Comparison of ENCODE assay signal across 19 cellular contexts in the genomic region with DNA sequence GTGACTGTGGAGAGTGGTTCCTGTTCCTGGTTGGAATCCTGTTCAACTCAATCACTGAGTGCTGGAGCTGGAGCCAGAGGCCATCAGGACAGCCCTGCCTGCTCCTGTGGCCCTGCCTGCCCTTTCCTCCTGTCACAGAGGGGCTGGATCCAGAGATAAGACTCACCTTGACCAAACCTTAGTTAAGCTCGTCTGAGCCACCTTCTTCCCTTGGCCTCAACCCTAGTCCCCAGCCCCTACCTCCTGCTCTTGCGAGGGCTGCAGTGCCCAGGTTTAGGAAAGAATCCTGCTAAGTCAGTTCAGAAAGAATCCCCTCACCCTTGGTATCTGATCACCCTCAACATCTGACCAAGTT. TPM values are rescaled to one million over a fixed set of nuclear protein-coding genes. Genes with fewer than 3 reads are reported as not detected.
DNase-seq lines count a peak whose midpoint lies in the region; TF ChIP-seq lines count a peak whose summit lies in the region.
"Had no signal": no experiment of that assay in that cellular context is flagged by ENCODE, and none has a peak within 500 bp of the region (broad histone marks: within the 10 kb centered on the region; RNA-seq: fewer than 3 reads in every experiment).

No MANE protein-coding gene starts in this region.

- H3K9me3 ChIP-seq in CD8-positive, alpha-beta memory T cell (ENCODE audit: low read length) = no peaks in the 10 kb centered on the region
- H3K9me3 ChIP-seq in neutrophil (no peaks in the 10 kb centered on the region), SJCRH30 (replicated peaks) (no peaks in the 10 kb centered on the region)
- H3K9me3 ChIP-seq: BE2C had no signal

- H3K27me3 Mint-ChIP-seq in CD8-positive, alpha-beta memory T cell = peaks cover 4 to 14% of the 10 kb centered on the region in 2 donors
- peaks cover 5 to 13% (median 13%) of the 10 kb centered on the region in 3 donors for H3K27me3 Mint-ChIP-seq in immature natural killer cell (ENCODE audit: low read depth in 3 of 3)

- H3K4me1 ChIP-seq in CD8-positive, alpha-beta memory T cell (ENCODE audit: insufficient read depth, low read length) = peaks cover 41% of the 10 kb centered on the region
- H3K4me1 ChIP-seq in neutrophil (ENCODE audit: control insufficient read depth in 1 of 2, insufficient read depth in 1 of 2, low read depth in 1 of 2, low read length in 1 of 2) (peaks cover 28 to 45% of the 10 kb centered on the region in 2 experiments), SJCRH30 (no peaks in the 10 kb centered on the region)
- H3K4me1 ChIP-seq: BE2C had no signal

- peaks cover 55 to 71% (median 66%) of the 10 kb centered on the region in 3 donors for H3K4me1 Mint-ChIP-seq in CD8-positive, alpha-beta memory T cell
- H3K4me1 Mint-ChIP-seq in immature natural killer cell = peaks cover 50 to 62% of the 10 kb centered on the region in 2 donors
- H3K4me1 Mint-ChIP-seq: CD14-positive monocyte had no signal

- H3K36me3 ChIP-seq in CD8-positive, alpha-beta memory T cell (ENCODE audit: insufficient read depth, low read length) = no peaks in the 10 kb centered on the region
- no peaks in the 10 kb centered on the region for H3K36me3 ChIP-seq in neutrophil
- H3K36me3 ChIP-seq in SJCRH30 = no peaks in the 10 kb centered on the region
- H3K36me3 ChIP-seq: BE2C had no signal

- no peaks in the 10 kb centered on the region for H3K27me3 ChIP-seq in CD8-positive, alpha-beta memory T cell (ENCODE audit: insufficient read depth, low read length, poor library complexity, severe bottlenecking)
- H3K27me3 ChIP-seq in neutrophil (no peaks in the 10 kb centered on the region), SJCRH30 (0 out of 2 replicates have a peak, but pooled peaks cover 6% of the 10 kb centered on the region)
- H3K27me3 ChIP-seq: BE2C had no signal

- no peak overlapping the region for H3K27ac ChIP-seq in CD8-positive, alpha-beta memory T cell (ENCODE audit: low read depth, low read length)
- H3K27ac ChIP-seq in coronary artery (no peak overlapping the region), neutrophil (peak overlapping the region; percentile 63), SJCRH30 (no peak overlapping the region)

- H3K36me3 Mint-ChIP-seq in CD8-positive, alpha-beta memory T cell = peaks cover 0 to 17% (median 3%) of the 10 kb centered on the region in 3 donors
- peaks cover 11 to 15% (median 12%) of the 10 kb centered on the region in 3 donors for H3K36me3 Mint-ChIP-seq in immature natural killer cell
- H3K36me3 Mint-ChIP-seq: CD14-positive monocyte had no signal

- H3K9me3 Mint-ChIP-seq in CD8-positive, alpha-beta memory T cell = peaks cover 0 to 9% (median 7%) of the 10 kb centered on the region in 5 donors
- H3K9me3 Mint-ChIP-seq in immature natural killer cell = peaks cover 0 to 16% (median 7%) of the 10 kb centered on the region in 6 donors

- peak overlapping the region in 6 of 8 donors; percentile 2 to 81 (median 70) for H3K27ac Mint-ChIP-seq in CD8-positive, alpha-beta memory T cell
- H3K27ac Mint-ChIP-seq in immature natural killer cell = peak overlapping the region in 1 of 6 donors; percentile 27
- H3K27ac Mint-ChIP-seq: CD14-positive monocyte; CD4-positive, alpha-beta memory T cell had no signal

- TF ChIP-seq CTCF in coronary artery (IDR thresholded peaks at IDR 0.05) (no peak), neutrophil (IDR thresholded peaks at IDR 0.05) (no peak)

- POLR2A ChIA-PET in CD8-positive, alpha-beta memory T cell (lab: Charles Lee) = no interaction called here

- H3K4me3 Mint-ChIP-seq in CD8-positive, alpha-beta memory T cell = peak overlapping the region in 4 of 7 donors; percentile 56 to 83 (median 76)
- peak overlapping the region; percentile 5 to 87 (median 79) for H3K4me3 Mint-ChIP-seq in immature natural killer cell
- H3K4me3 Mint-ChIP-seq: CD14-positive monocyte, H9 had no signal

- H3K4me3 ChIP-seq in CD8-positive, alpha-beta memory T cell (ENCODE audit: low read length) = no peak overlapping the region
- H3K4me3 ChIP-seq in coronary artery (no peak overlapping the region), neutrophil (ENCODE audit: low read depth in 1 of 2, low read length in 1 of 2) (no peak overlapping the region), SJCRH30 (no peak overlapping the region)

- CTCF ChIA-PET in CD8-positive, alpha-beta memory T cell (lab: Charles Lee) = no interaction called here

- no peak for DNase-seq in CD8-positive, alpha-beta memory T cell
- peak; percentile 19 for DNase-seq in coronary artery (ENCODE audit: low spot score)
- no peak for DNase-seq in immature natural killer cell
- no peak for DNase-seq in SJCRH30
- no peak for DNase-seq in SIG-M5 (lab: John Stamatoyannopoulos, UW)
- no peak for DNase-seq in NCI-H510A treated with DMSO at 0.1 percent for 48 hours (lab: John Stamatoyannopoulos, UW)
- no peak for DNase-seq in NCI-H187 treated with DMSO at 0.1 percent for 48 hours (lab: John Stamatoyannopoulos, UW)
- DNase-seq: ACHN; BE2C; Calu3; CD4-positive, alpha-beta memory T cell; DMS 273 treated with DMSO at 0.1 percent for 48 hours; DMS53; DND-41; H9 had no signal

RNA-seq across cellular contexts. Expression of a gene that starts 47.0 kb away (rescaled TPM):
- total RNA-seq in CD8-positive, alpha-beta memory T cell = not detected
- not detected for polyA plus RNA-seq in CD8-positive, alpha-beta memory T cell
- polyA plus RNA-seq in immature natural killer cell = not detected
- not detected in 2 replicates for total RNA-seq in SJCRH30 (2014; rRNA removed; shearing (Covaris generic))
- total RNA-seq: Calu3; CD4-positive, alpha-beta memory T cell; G401; H1; H9 had no signal
- polyA plus RNA-seq: CD14-positive monocyte; CD4-positive, alpha-beta memory T cell; H1 had no signal
